15 cellular contexts compared by ENCODE assay signal in the genomic region with DNA sequence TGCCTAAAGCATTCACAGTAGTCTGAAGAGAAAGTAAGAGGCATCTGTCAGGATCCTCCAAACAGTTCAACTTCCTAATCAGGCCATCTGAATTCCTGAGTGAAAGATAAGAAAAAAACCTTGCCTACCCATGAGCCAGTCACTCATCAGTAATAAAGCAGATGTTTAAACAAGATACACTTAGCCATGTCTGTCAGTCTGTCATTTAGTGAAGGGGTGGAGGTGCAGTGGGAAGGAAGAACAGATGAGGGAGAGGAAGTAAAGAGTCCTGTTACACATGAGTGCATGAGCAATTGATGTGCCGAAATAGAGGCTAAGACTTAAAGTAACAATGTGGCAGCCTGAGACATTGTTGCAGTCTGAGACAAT. TPM values are rescaled to one million over a fixed set of nuclear protein-coding genes. Genes with fewer than 3 reads are reported as not detected.
A peak's percentile ranks its signal among the peaks of the same experiment; 100 is the strongest.
DNase-seq lines count a peak whose midpoint lies in the region; ATAC-seq, FAIRE-seq and TF ChIP-seq lines count a peak whose summit lies in the region.
"Had no signal": no experiment of that assay in that cellular context is flagged by ENCODE, and none has a peak within 500 bp of the region (broad histone marks: within the 10 kb centered on the region; RNA-seq: fewer than 3 reads in every experiment).

No MANE protein-coding gene starts in this region.

- POLR2A ChIA-PET in A549 (lab: Yijun Ruan, JAX) = no interaction called here

- TF ChIP-seq CTCF in A549 (IDR thresholded peaks at IDR 0.05) (no peak), brain microvascular endothelial cell (IDR thresholded peaks at IDR 0.05; ENCODE audit: low read depth, low read length, missing control alignments) (no peak), lower lobe of right lung (IDR thresholded peaks at IDR 0.05) (no peak)

- intact Hi-C loops in lower lobe of right lung (cut with DNase I) = no loop called here

- no peak for TF ChIP-seq EP300 in A549 (IDR thresholded peaks at IDR 0.05)

- no peak overlapping the region for H3K27ac ChIP-seq in A549
- peak overlapping the region; percentile 47 for H3K27ac ChIP-seq in brain microvascular endothelial cell
- H3K27ac ChIP-seq in mesodermal cell (ENCODE audit: low read depth, low read length, severe bottlenecking) = peak overlapping the region; percentile 26
- no peak overlapping the region for H3K27ac ChIP-seq in lower lobe of right lung
- H3K27ac ChIP-seq: epithelial cell of prostate, left lung had no signal

- H3K36me3 ChIP-seq in brain microvascular endothelial cell (replicated peaks) (no peaks in the 10 kb centered on the region), mesodermal cell (ENCODE audit: control insufficient read depth, insufficient read depth, low read length) (no peaks in the 10 kb centered on the region), lower lobe of right lung (no peaks in the 10 kb centered on the region)
- H3K36me3 ChIP-seq: left lung had no signal

- H3K27me3 ChIP-seq in brain microvascular endothelial cell (replicated peaks) (no peaks in the 10 kb centered on the region), lower lobe of right lung (ENCODE audit: low read depth) (no peaks in the 10 kb centered on the region)
- H3K27me3 ChIP-seq: left lung had no signal

- H3K4me3 ChIP-seq in A549 (no peak overlapping the region), brain microvascular endothelial cell (ENCODE audit: low read depth, low read length) (no peak overlapping the region), mesodermal cell (ENCODE audit: extremely low read depth, insufficient read depth, low read length, poor library complexity, severe bottlenecking) (no peak overlapping the region), lower lobe of right lung (no peak overlapping the region)
- H3K4me3 ChIP-seq: left lung had no signal

- TF ChIP-seq RAD21 in A549 (conservative IDR thresholded peaks at IDR 0.05 in 1 of 2, IDR thresholded peaks at IDR 0.05 in 1 of 2) = no peak

- no peak for TF ChIP-seq POLR2A in A549 (IDR thresholded peaks at IDR 0.05; ENCODE audit: low read length)

- H3K9me3 ChIP-seq in A549 = no peaks in the 10 kb centered on the region
- H3K9me3 ChIP-seq in mesodermal cell (ENCODE audit: control insufficient read depth, low read length) = peaks cover 3% of the 10 kb centered on the region
- no peaks in the 10 kb centered on the region for H3K9me3 ChIP-seq in lower lobe of right lung

- ATAC-seq in A549 (peak; percentile 19 to 24; a peak in 3 of 6 replicates), GM21717 (IDR thresholded peaks at IDR 0.05; ENCODE audit: unreplicated experiment) (no peak), GM18517 (IDR thresholded peaks at IDR 0.05; ENCODE audit: unreplicated experiment) (no peak), lower lobe of right lung (no peak)
- ATAC-seq: activated CD8-positive, alpha-beta memory T cell treated with anti-CD3 and anti-CD28 coated beads, Interleukin-2, amount 10 ng/mL, durations not matched to agents 7 days and 5 days; left lung; T-cell; WTC11 had no signal

- FAIRE-seq in A549 (lab: Jason Lieb, UNC) = peak; percentile 76

- DNase-seq in A549 (ENCODE audit: low read depth in 1 of 2, low spot score in 1 of 2) = no peak
- peak; percentile 95 for DNase-seq in KBM-7
- peak; percentile 24 for DNase-seq in brain microvascular endothelial cell
- DNase-seq in lower lobe of right lung = no peak
- DNase-seq in HT-29 (ENCODE audit: low spot score) = no peak
- DNase-seq: activated CD8-positive, alpha-beta memory T cell treated with anti-CD3 and anti-CD28 coated beads, Interleukin-2, amount 10 ng/mL, durations not matched to agents 7 days and 5 days; activated naive CD4-positive, alpha-beta T cell treated with anti-CD3 and anti-CD28 coated beads for 36 hours; COR-L47; left lung; T-cell had no signal

- no peak overlapping the region for H3K4me2 ChIP-seq in A549

- H3K4me1 ChIP-seq in A549 = peaks cover 14% of the 10 kb centered on the region; the same call in 2 of the 3 replicates
- H3K4me1 ChIP-seq in mesodermal cell (ENCODE audit: control insufficient read depth, insufficient read depth, low read length, poor library complexity, severe bottlenecking) = peaks cover 12% of the 10 kb centered on the region
- no peaks in the 10 kb centered on the region for H3K4me1 ChIP-seq in lower lobe of right lung
- H3K4me1 ChIP-seq: left lung had no signal

- CTCF ChIA-PET in A549 (lab: Yijun Ruan, JAX) = no interaction called here

- in situ Hi-C loops in KBM-7 (cut with MboI; ENCODE audit: low pct_unique_long_range_greater_than_20kb, low sequenced_read_pairs) = no loop called here
- in situ Hi-C loops in brain microvascular endothelial cell (cut with HindIII; ENCODE audit: low pct_ligation_motif_present, low sequenced_read_pairs) = no loop called here

- 63% methylated on average over 1 of the region's 1 CpG for WGBS in A549 (ENCODE audit: missing lambda C conversion rate)
- WGBS in mesodermal cell (ENCODE audit: insufficient coverage in 2 of 2), 2 experiments = 14 to 50% methylated on average over 1 of the region's 1 CpG

TF ChIP-seq in A549, 52 proteins besides CTCF, POLR2A, EP300 and RAD21:
- TF ChIP-seq, protein P1, sequence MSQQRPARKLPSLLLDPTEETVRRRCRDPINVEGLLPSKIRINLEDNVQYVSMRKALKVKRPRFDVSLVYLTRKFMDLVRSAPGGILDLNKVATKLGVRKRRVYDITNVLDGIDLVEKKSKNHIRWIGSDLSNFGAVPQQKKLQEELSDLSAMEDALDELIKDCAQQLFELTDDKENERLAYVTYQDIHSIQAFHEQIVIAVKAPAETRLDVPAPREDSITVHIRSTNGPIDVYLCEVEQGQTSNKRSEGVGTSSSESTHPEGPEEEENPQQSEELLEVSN (IDR thresholded peaks at IDR 0.05; ENCODE audit: borderline replicate concordance, low read depth) = no peak
- TF ChIP-seq TP53 (CRISPR knock-in tag; IDR thresholded peaks at IDR 0.05) = no peak
- TF ChIP-seq, protein P2, sequence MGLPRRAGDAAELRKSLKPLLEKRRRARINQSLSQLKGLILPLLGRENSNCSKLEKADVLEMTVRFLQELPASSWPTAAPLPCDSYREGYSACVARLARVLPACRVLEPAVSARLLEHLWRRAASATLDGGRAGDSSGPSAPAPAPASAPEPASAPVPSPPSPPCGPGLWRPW (IDR thresholded peaks at IDR 0.05) = no peak
- no peak for TF ChIP-seq EHF (CRISPR knock-in tag; IDR thresholded peaks at IDR 0.05)
- no peak for TF ChIP-seq JUN (IDR thresholded peaks at IDR 0.05)
- TF ChIP-seq FOSB (CRISPR knock-in tag; IDR thresholded peaks at IDR 0.05) = no peak

RNA-seq across cellular contexts. Expression of a gene that starts 29.9 kb away (rescaled TPM):
- polyA plus RNA-seq in A549 (2011; rRNA removed) (2.3 and 2.5 TPM in 2 replicates), A549 (2017; fragmentation: RNase III; extraction: RNeasy Plus Mini Kit Qiagen cat#74134 plus additional on column Dnase treatment) (0.51 to 0.82 TPM (median 0.62 TPM) in 3 replicates)
- polyA plus RNA-seq in A549 (2012; cell fraction: cytosol; rRNA removed) = 0.19 and 0.26 TPM in 2 replicates
- polyA plus RNA-seq in A549 (2012; cell fraction: nucleus; rRNA removed) = 0.38 and 0.45 TPM in 2 replicates
- 2.2 and 3.3 TPM in 2 replicates for polyA minus RNA-seq in A549 (2011; rRNA and poly(A)+ RNA removed)
- 2.5 TPM for polyA plus RNA-seq in mesodermal cell (2013, experiment 1 of 2)
- polyA plus RNA-seq in mesodermal cell (2013, experiment 2 of 2) = 2.0 TPM
- total RNA-seq in lower lobe of right lung = 1.7 TPM
- total RNA-seq in HT-29 (2014; rRNA removed; shearing (Covaris generic)) = not detected in 2 replicates
- total RNA-seq: activated CD8-positive, alpha-beta memory T cell treated with anti-CD3 and anti-CD28 coated beads, Interleukin-2, amount 10 ng/mL, durations not matched to agents 7 days and 5 days; activated naive CD4-positive, alpha-beta T cell treated with anti-CD3 and anti-CD28 coated beads for 36 hours had no signal

Comparison
In these comparisons a context has a peak if more than half of its experiments do, and no peak if none do; other contexts are left out.
1. ATAC-seq: peak in A549 (2 of 2); none in GM21717 (single experiment), GM18517 (single experiment) and lower lobe of right lung (0 of 2).
2. DNase-seq: peak in KBM-7 (single experiment) and brain microvascular endothelial cell (single experiment); none in A549 (0 of 2), lower lobe of right lung (single experiment) and HT-29 (single experiment).
3. H3K27ac ChIP-seq: peak in brain microvascular endothelial cell (single experiment) and mesodermal cell (single experiment); none in A549 (0 of 2) and lower lobe of right lung (single experiment).